In genomic region chr17:45296833-45297124, GRCh38 we compare ENCODE assay signal across 12 cellular contexts. TPM values are rescaled to one million over a fixed set of nuclear protein-coding genes. Genes with fewer than 3 reads are reported as not detected.
A peak's percentile ranks its signal among the peaks of the same experiment; 100 is the strongest.
DNase-seq lines count a peak whose midpoint lies in the region; ATAC-seq, FAIRE-seq and TF ChIP-seq lines count a peak whose summit lies in the region.
"Had no signal": no experiment of that assay in that cellular context is flagged by ENCODE, and none has a peak within 500 bp of the region (broad histone marks: within the 10 kb centered on the region; RNA-seq: fewer than 3 reads in every experiment).

No MANE protein-coding gene starts in this region.

- H3K4me1 Mint-ChIP-seq in Calu3 (ENCODE audit: low read depth, unreplicated experiment) = peaks cover 74% of the 10 kb centered on the region

- intact Hi-C loops in Calu3 (cut with micrococcal nuclease; ENCODE audit: unreplicated experiment) = no loop called here
- intact Hi-C loops in K562 (cut with micrococcal nuclease) = no loop called here
- intact Hi-C loops in prostate gland (cut with DNase I) = no loop called here

- ATAC-seq in K562 (no peak), GM21360 (IDR thresholded peaks at IDR 0.05; ENCODE audit: unreplicated experiment) (no peak), foreskin keratinocyte (no peak)

- no peak for FAIRE-seq in K562 (lab: Jason Lieb, UNC)

- H3K27ac Mint-ChIP-seq in Calu3 (ENCODE audit: unreplicated experiment) = peak overlapping the region; percentile 28

- no peak overlapping the region for H3K4me3 ChIP-seq in K562
- H3K4me3 ChIP-seq in prostate gland = no peak overlapping the region

- H3K27ac ChIP-seq in K562 (ENCODE audit: extremely low read depth, low read depth, low read length) (no peak overlapping the region), prostate gland (peak overlapping the region; percentile 74 to 82), foreskin keratinocyte (no peak overlapping the region)

- peak overlapping the region in 1 of 2 experiments; percentile 65; a peak in 1 of 4 replicates for H3K9ac ChIP-seq in K562 (ENCODE audit: insufficient read depth in 1 of 2, low read depth in 2 of 2, low read length in 2 of 2)

- DNase-seq in Calu3 = no peak
- DNase-seq in NCI-H2029 (lab: John Stamatoyannopoulos, UW) = peak; percentile 65
- DNase-seq in K562 (ENCODE audit: extremely low read depth in 1 of 4, low spot score in 3 of 4) = no peak
- DNase-seq in prostate gland (ENCODE audit: low spot score) = peak; percentile 89
- DNase-seq in DMS114 treated with DMSO at 0.1 percent for 48 hours (lab: John Stamatoyannopoulos, UW; ENCODE audit: unreplicated experiment) = no peak
- DNase-seq in foreskin keratinocyte = no peak
- DNase-seq: activated CD4-positive, CD25-positive, alpha-beta regulatory T cell treated with anti-CD3 and anti-CD28 coated beads, Interleukin-2, amount 50 U/mL, for 72 hours; mesendoderm; NCI-H1417 treated with DMSO at 0.1 percent for 48 hours; OCI-M1; stimulated activated CD4-positive, alpha-beta T cell treated with anti-CD3 and anti-CD28 coated beads, Interleukin-15, amount 100 ng/mL, for 24 hours had no signal

- H3K4me1 ChIP-seq in K562 (replicated peaks in 1 of 2; ENCODE audit: control insufficient read depth in 2 of 2, insufficient read depth in 2 of 2, low read length in 2 of 2) (peaks cover 15 to 24% of the 10 kb centered on the region in 2 experiments), prostate gland (replicated peaks) (peaks cover 44% of the 10 kb centered on the region), foreskin keratinocyte (peaks cover 52% of the 10 kb centered on the region)

- no peak overlapping the region for H2AFZ ChIP-seq in K562 (ENCODE audit: low read depth, low read length)

- H3K9me3 ChIP-seq in K562 (replicated peaks; ENCODE audit: control insufficient read depth, insufficient read depth, low read depth, low read length) (no peaks in the 10 kb centered on the region), prostate gland (no peaks in the 10 kb centered on the region)

- POLR2A ChIA-PET in K562 (lab: Yijun Ruan, JAX) = interaction anchor here (1.2 kb wide), 1 partner anchor 9 kb away, joined by 3 read pairs; no protein-coding TSS in a partner anchor

- peaks cover 36% of the 10 kb centered on the region for H3K79me2 ChIP-seq in K562 (ENCODE audit: control insufficient read depth, insufficient read depth, low read length)

- TF ChIP-seq POLR2A in K562 (conservative IDR thresholded peaks at IDR 0.05) (no peak), prostate gland (IDR thresholded peaks at IDR 0.05) (no peak)

- in situ Hi-C loops in K562 (cut with MboI) = no loop called here

- peaks cover 42% of the 10 kb centered on the region for H3K36me3 Mint-ChIP-seq in Calu3 (ENCODE audit: insufficient read depth, unreplicated experiment)

- no peaks in the 10 kb centered on the region for H3K9me3 Mint-ChIP-seq in Calu3 (ENCODE audit: low read depth, unreplicated experiment)

- no peak for TF ChIP-seq EP300 in K562 (IDR thresholded peaks at IDR 0.05; ENCODE audit: low read length)

- no peak for TF ChIP-seq RAD21 in K562 (CRISPR knock-in tag; conservative IDR thresholded peaks at IDR 0.05 in 1 of 2, IDR thresholded peaks at IDR 0.05 in 1 of 2)

- no peaks in the 10 kb centered on the region for H3K27me3 Mint-ChIP-seq in Calu3 (ENCODE audit: unreplicated experiment)

- H3K4me3 Mint-ChIP-seq in Calu3 (ENCODE audit: low read depth, unreplicated experiment) = no peak overlapping the region

- H3K27me3 ChIP-seq in K562 (ENCODE audit: control insufficient read depth in 2 of 2, insufficient read depth in 2 of 2, low read length in 2 of 2) = no peaks in the 10 kb centered on the region
- H3K27me3 ChIP-seq in prostate gland (replicated peaks; ENCODE audit: insufficient read depth) = no peaks in the 10 kb centered on the region
- H3K27me3 ChIP-seq in foreskin keratinocyte = no peaks in the 10 kb centered on the region

- WGBS in K562 (ENCODE audit: insufficient coverage, low coverage, missing lambda C conversion rate) = 67% methylated on average over 1 of the region's 1 CpG
- WGBS in prostate gland = 11% methylated on average over 1 of the region's 1 CpG

- H3K9me1 ChIP-seq in K562 (ENCODE audit: control insufficient read depth, insufficient read depth, low read length) = peaks cover 5% of the 10 kb centered on the region

- no TSS peak for BruUV-seq in Calu3 (replicated peaks; lab: Mats Ljungman, UMichigan)
- BruUV-seq in K562 (replicated peaks; lab: Mats Ljungman, UMichigan) = no TSS peak

- H3K4me2 ChIP-seq in K562 (ENCODE audit: insufficient read depth, low read length) = no peak overlapping the region

- TF ChIP-seq CTCF in Calu3 (IDR thresholded peaks at IDR 0.05; ENCODE audit: unreplicated experiment) (no peak), K562 (IDR thresholded peaks at IDR 0.05 in 2 of 3, conservative IDR thresholded peaks at IDR 0.05 in 1 of 3; ENCODE audit: insufficient read depth in 2 of 3, low read depth in 1 of 3, low read length in 3 of 3) (no peak), prostate gland (IDR thresholded peaks at IDR 0.05) (no peak), foreskin keratinocyte (conservative IDR thresholded peaks at IDR 0.05) (no peak)

- peaks cover 37% of the 10 kb centered on the region for H4K20me1 ChIP-seq in K562 (replicated peaks; ENCODE audit: control insufficient read depth, insufficient read depth, low read length)

- peaks cover 14% of the 10 kb centered on the region for H3K36me3 ChIP-seq in K562 (ENCODE audit: control insufficient read depth, insufficient read depth, low read length)
- no peaks in the 10 kb centered on the region for H3K36me3 ChIP-seq in prostate gland

- CTCF ChIA-PET in Calu3 (lab: Charles Lee) = interaction anchor here (1.3 kb wide), 1 partner anchor 16 kb away, joined by 3 read pairs; no protein-coding TSS in a partner anchor
- CTCF ChIA-PET in K562 (lab: Yijun Ruan, JAX; ENCODE audit: low intra/inter-chr PET ratio) = no interaction called here

TF ChIP-seq in K562, 482 proteins besides CTCF, POLR2A, EP300 and RAD21:
- TF ChIP-seq MAFF (IDR thresholded peaks at IDR 0.05; ENCODE audit: low read length) = no peak
- TF ChIP-seq, protein P1, sequence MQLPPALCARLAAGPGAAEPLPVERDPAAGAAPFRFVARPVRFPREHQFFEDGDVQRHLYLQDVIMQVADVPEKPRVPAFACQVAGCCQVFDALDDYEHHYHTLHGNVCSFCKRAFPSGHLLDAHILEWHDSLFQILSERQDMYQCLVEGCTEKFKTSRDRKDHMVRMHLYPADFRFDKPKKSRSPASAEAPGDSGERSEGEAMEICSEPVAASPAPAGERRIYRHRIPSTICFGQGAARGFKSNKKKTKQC (CRISPR knock-in tag; IDR thresholded peaks at IDR 0.05) = no peak
- no peak for TF ChIP-seq BCL6 (CRISPR knock-in tag; IDR thresholded peaks at IDR 0.05)
- TF ChIP-seq JUN (IDR thresholded peaks at IDR 0.05; ENCODE audit: borderline replicate concordance, low read depth, low read length) = no peak
- TF ChIP-seq JUN (CRISPR knock-in tag; IDR thresholded peaks at IDR 0.05; ENCODE audit: borderline replicate concordance) = no peak
- peak; percentile 17; the same call in 1 of the 2 replicates for TF ChIP-seq NFIC (IDR thresholded peaks at IDR 0.05)
- no peak for TF ChIP-seq ZKSCAN8 (CRISPR knock-in tag; IDR thresholded peaks at IDR 0.05)
- TF ChIP-seq ZC3H4 (CRISPR knock-in tag; IDR thresholded peaks at IDR 0.05; ENCODE audit: borderline replicate concordance) = no peak
TF ChIP-seq in K562: peak in this region for 1.

RNA-seq across cellular contexts. Expression of gene MAP3K14, which starts 20.0 kb away (rescaled TPM):
- total RNA-seq in Calu3 (2022) (26.7 and 33.2 TPM in 2 replicates), K562 (2014; rRNA removed) (2.9 and 4.8 TPM in 2 replicates), K562 (2014; rRNA removed; fragmentation: Illumina TruSeq; extraction: Trizol) (0.99 and 1.8 TPM in 2 replicates), K562 (2015; rRNA removed; fragmentation: Illumina TruSeq; extraction: Trizol) (3.2 and 3.5 TPM in 2 replicates), K562 (2021) (7.9 and 8.7 TPM in 2 replicates), prostate gland (10 to 100 TPM; 12.5 to 16.1 TPM), foreskin keratinocyte (4.5 and 6.4 TPM in 2 replicates)
- 11.9 and 31.3 TPM in 2 replicates for total RNA-seq in K562 (2011; cell fraction: chromatin; rRNA removed; ENCODE audit: low replicate concordance)
- total RNA-seq in K562 (2011; cell fraction: nucleolus; rRNA removed) = 14.3 and 19.3 TPM in 2 replicates
- 11.7 and 12.4 TPM in 2 replicates for total RNA-seq in K562 (2011; cell fraction: nucleoplasm; rRNA removed)
- polyA plus RNA-seq in K562 (2011; rRNA removed) (5.3 and 7.5 TPM in 2 replicates), K562 (2014; fragmentation: Illumina TruSeq; extraction: Trizol) (3.7 and 3.9 TPM in 2 replicates), K562 (2014; fragmentation: Nextera tagmentation; extraction: Ambion mirVana) (under 1 TPM; 0.45 to 0.56 TPM), K562 (2014; rRNA removed) (4.9 TPM in 2 replicates), foreskin keratinocyte (4.8 and 7.1 TPM in 2 replicates)
- polyA plus RNA-seq in K562 (2011; cell fraction: cytosol; rRNA removed) = 6.5 and 9.0 TPM in 2 replicates
- polyA plus RNA-seq in K562 (2011; cell fraction: nucleus; rRNA removed) = 16.1 and 28.3 TPM in 2 replicates
- polyA plus RNA-seq in K562 (2012) = 3.6 and 5.4 TPM in 2 replicates
- polyA minus RNA-seq in K562 (2011; rRNA and poly(A)+ RNA removed) = 3.2 and 6.0 TPM in 2 replicates
- 4.9 and 5.2 TPM in 2 replicates for polyA minus RNA-seq in K562 (2011; cell fraction: cytosol; rRNA and poly(A)+ RNA removed)
- 7.8 and 8.2 TPM in 2 replicates for polyA minus RNA-seq in K562 (2011; cell fraction: nucleus; rRNA and poly(A)+ RNA removed)

RNA-seq across cellular contexts. Expression of gene SPATA32, which starts 34.9 kb away (rescaled TPM):
- total RNA-seq in Calu3 (2022) (0.85 and 0.88 TPM in 2 replicates), K562 (2014; rRNA removed) (not detected in 2 replicates), K562 (2014; rRNA removed; fragmentation: Illumina TruSeq; extraction: Trizol) (not detected in 2 replicates), K562 (2015; rRNA removed; fragmentation: Illumina TruSeq; extraction: Trizol) (not detected in 2 replicates), K562 (2021) (not detected in 2 replicates), prostate gland (1 to 10 TPM in 1 of 2 donors, not detected in 1; 3.2 TPM), foreskin keratinocyte (not detected in 2 replicates)
- 0.30 and 0.49 TPM in 2 replicates for total RNA-seq in K562 (2011; cell fraction: chromatin; rRNA removed; ENCODE audit: low replicate concordance)
- total RNA-seq in K562 (2011; cell fraction: nucleolus; rRNA removed) = 0.17 and 0.26 TPM in 2 replicates
- 0.29 TPM in 1 of 2 replicates, not detected in the other for total RNA-seq in K562 (2011; cell fraction: nucleoplasm; rRNA removed)
- polyA plus RNA-seq in K562 (2011; rRNA removed) (not detected in 2 replicates), K562 (2014; fragmentation: Illumina TruSeq; extraction: Trizol) (not detected in 2 replicates), K562 (2014; fragmentation: Nextera tagmentation; extraction: Ambion mirVana) (under 1 TPM; 0.03 to 0.06 TPM), K562 (2014; rRNA removed) (not detected in 2 replicates), foreskin keratinocyte (not detected in 2 replicates)
- not detected in 2 replicates for polyA plus RNA-seq in K562 (2011; cell fraction: cytosol; rRNA removed)
- polyA plus RNA-seq in K562 (2011; cell fraction: nucleus; rRNA removed) = not detected in 2 replicates
- polyA plus RNA-seq in K562 (2012) = 0.18 and 0.30 TPM in 2 replicates
- not detected in 2 replicates for polyA minus RNA-seq in K562 (2011; rRNA and poly(A)+ RNA removed)
- not detected in 2 replicates for polyA minus RNA-seq in K562 (2011; cell fraction: cytosol; rRNA and poly(A)+ RNA removed)
- polyA minus RNA-seq in K562 (2011; cell fraction: nucleus; rRNA and poly(A)+ RNA removed) = not detected in 2 replicates

Comparison
In these comparisons a context has a peak if more than half of its experiments do, and no peak if none do; other contexts are left out.
1. DNase-seq: peak in NCI-H2029 (single experiment) and prostate gland (single experiment); none in Calu3 (single experiment), K562 (0 of 4), DMS114 treated with DMSO at 0.1 percent for 48 hours (single experiment) and foreskin keratinocyte (0 of 2).
2. H3K27ac ChIP-seq: peak in prostate gland (2 of 2); none in K562 (single experiment) and foreskin keratinocyte (single experiment).